In the genomic region with DNA sequence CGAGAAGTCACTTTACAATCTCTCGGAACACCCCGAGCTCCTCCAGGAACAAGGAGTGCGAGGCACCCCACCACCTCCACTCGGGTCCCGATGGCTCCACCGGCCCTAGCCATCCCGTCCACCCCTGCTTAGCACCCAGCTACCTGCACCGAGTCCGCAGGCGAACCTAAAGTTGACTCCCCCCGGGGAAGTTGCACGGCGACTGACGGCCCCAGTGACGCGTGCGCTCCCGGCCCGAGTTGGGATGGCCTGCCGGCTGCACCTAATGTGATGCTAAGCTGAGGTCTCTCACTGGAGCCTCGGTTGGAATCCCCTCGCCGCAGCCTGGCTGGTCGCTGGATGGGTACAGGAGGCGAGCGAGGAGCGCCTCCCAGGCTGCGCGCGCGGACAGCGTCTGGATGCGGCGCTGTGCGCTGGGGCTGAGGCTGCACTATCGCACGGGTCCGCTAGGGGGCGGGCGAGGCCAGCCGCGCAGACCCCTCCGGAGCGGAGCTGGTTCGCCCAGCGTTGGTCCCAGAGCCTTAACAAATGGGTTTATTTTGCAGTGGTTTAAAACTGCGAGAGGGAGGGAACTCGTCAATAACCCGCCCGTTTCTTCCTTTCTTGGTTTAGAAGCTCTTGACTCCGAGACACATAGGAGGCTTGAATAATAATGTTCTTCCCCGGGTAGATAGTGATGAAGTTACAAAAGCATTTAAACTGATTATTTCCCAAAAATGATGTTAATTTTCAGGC, we compare ENCODE assay signal across 1 cellular context.
TF ChIP-seq lines count a peak whose summit lies in the region.

Gene OXTR (minus strand): TSS at position 526 of the 735 bp plus-strand sequence. CDS start 1,426 bp downstream, outside the sequence.

TF ChIP-seq in HepG2, 621 proteins besides CTCF, POLR2A, EP300 and RAD21 (continued from another document and continues in another):
- TF ChIP-seq GABPB1 (CRISPR knock-in tag; IDR thresholded peaks at IDR 0.05): peak; percentile 57; the same call in 1 of the 2 replicates
- TF ChIP-seq ZNF20 (CRISPR knock-in tag; IDR thresholded peaks at IDR 0.05): no peak
- 0 out of 2 replicates have a peak, but pooled peaks have one; percentile 40 for TF ChIP-seq ZNF124 (CRISPR knock-in tag; IDR thresholded peaks at IDR 0.05)
- TF ChIP-seq, protein P1, sequence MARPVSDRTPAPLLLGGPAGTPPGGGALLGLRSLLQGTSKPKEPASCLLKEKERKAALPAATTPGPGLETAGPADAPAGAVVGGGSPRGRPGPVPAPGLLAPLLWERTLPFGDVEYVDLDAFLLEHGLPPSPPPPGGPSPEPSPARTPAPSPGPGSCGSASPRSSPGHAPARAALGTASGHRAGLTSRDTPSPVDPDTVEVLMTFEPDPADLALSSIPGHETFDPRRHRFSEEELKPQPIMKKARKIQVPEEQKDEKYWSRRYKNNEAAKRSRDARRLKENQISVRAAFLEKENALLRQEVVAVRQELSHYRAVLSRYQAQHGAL (CRISPR knock-in tag; IDR thresholded peaks at IDR 0.05; ENCODE audit: not compliant biosample characterization): no peak
- no peak for TF ChIP-seq HNF4A (CRISPR knock-in tag; IDR thresholded peaks at IDR 0.05)
- TF ChIP-seq SIX4 (CRISPR knock-in tag; IDR thresholded peaks at IDR 0.05): no peak
- no peak for TF ChIP-seq RNF219 (CRISPR knock-in tag; IDR thresholded peaks at IDR 0.05)
- no peak for TF ChIP-seq SIN3A (IDR thresholded peaks at IDR 0.05; ENCODE audit: borderline replicate concordance, low read depth, low read length)
- 0 out of 2 replicates have a peak, but pooled peaks have one; percentile 34 for TF ChIP-seq ZSCAN9 (CRISPR knock-in tag; IDR thresholded peaks at IDR 0.05; ENCODE audit: borderline replicate concordance)
- no peak for TF ChIP-seq GFI1 (CRISPR knock-in tag; IDR thresholded peaks at IDR 0.05; ENCODE audit: borderline replicate concordance)
- 0 out of 2 replicates have a peak, but pooled peaks have one; percentile 45 for TF ChIP-seq ZSCAN31 (CRISPR knock-in tag; IDR thresholded peaks at IDR 0.05; ENCODE audit: low read depth)
- TF ChIP-seq, protein P2, sequence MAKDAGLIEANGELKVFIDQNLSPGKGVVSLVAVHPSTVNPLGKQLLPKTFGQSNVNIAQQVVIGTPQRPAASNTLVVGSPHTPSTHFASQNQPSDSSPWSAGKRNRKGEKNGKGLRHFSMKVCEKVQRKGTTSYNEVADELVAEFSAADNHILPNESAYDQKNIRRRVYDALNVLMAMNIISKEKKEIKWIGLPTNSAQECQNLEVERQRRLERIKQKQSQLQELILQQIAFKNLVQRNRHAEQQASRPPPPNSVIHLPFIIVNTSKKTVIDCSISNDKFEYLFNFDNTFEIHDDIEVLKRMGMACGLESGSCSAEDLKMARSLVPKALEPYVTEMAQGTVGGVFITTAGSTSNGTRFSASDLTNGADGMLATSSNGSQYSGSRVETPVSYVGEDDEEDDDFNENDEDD (CRISPR knock-in tag; IDR thresholded peaks at IDR 0.05; ENCODE audit: borderline replicate concordance): peak; percentile 42; the same call in 1 of the 2 replicates
- TF ChIP-seq KLF15 (CRISPR knock-in tag; IDR thresholded peaks at IDR 0.05; ENCODE audit: borderline replicate concordance): no peak
- TF ChIP-seq FOXK2 (IDR thresholded peaks at IDR 0.05): no peak
- no peak for TF ChIP-seq ZBTB43 (CRISPR knock-in tag; conservative IDR thresholded peaks at IDR 0.05)
- TF ChIP-seq ZNF33B (CRISPR knock-in tag; IDR thresholded peaks at IDR 0.05): no peak
- TF ChIP-seq NR2F2 (IDR thresholded peaks at IDR 0.05; ENCODE audit: borderline replicate concordance, low read depth): no peak
- no peak for TF ChIP-seq LCORL (IDR thresholded peaks at IDR 0.05)
- peak; percentile 80 for TF ChIP-seq LCORL (CRISPR knock-in tag; IDR thresholded peaks at IDR 0.05)
- TF ChIP-seq, protein P3, sequence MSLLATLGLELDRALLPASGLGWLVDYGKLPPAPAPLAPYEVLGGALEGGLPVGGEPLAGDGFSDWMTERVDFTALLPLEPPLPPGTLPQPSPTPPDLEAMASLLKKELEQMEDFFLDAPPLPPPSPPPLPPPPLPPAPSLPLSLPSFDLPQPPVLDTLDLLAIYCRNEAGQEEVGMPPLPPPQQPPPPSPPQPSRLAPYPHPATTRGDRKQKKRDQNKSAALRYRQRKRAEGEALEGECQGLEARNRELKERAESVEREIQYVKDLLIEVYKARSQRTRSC (CRISPR knock-in tag; IDR thresholded peaks at IDR 0.05; ENCODE audit: low read depth): no peak
- TF ChIP-seq RXRA (CRISPR knock-in tag; IDR thresholded peaks at IDR 0.05): peak; percentile 42; the same call in 1 of the 2 replicates
- TF ChIP-seq NPAS2 (CRISPR knock-in tag; IDR thresholded peaks at IDR 0.05; ENCODE audit: borderline replicate concordance): no peak
- TF ChIP-seq ZNF670 (CRISPR knock-in tag; IDR thresholded peaks at IDR 0.05; ENCODE audit: borderline replicate concordance): no peak
- peak; percentile 51; the same call in 1 of the 2 replicates for TF ChIP-seq SALL2 (CRISPR knock-in tag; IDR thresholded peaks at IDR 0.05)
- TF ChIP-seq, protein P4, sequence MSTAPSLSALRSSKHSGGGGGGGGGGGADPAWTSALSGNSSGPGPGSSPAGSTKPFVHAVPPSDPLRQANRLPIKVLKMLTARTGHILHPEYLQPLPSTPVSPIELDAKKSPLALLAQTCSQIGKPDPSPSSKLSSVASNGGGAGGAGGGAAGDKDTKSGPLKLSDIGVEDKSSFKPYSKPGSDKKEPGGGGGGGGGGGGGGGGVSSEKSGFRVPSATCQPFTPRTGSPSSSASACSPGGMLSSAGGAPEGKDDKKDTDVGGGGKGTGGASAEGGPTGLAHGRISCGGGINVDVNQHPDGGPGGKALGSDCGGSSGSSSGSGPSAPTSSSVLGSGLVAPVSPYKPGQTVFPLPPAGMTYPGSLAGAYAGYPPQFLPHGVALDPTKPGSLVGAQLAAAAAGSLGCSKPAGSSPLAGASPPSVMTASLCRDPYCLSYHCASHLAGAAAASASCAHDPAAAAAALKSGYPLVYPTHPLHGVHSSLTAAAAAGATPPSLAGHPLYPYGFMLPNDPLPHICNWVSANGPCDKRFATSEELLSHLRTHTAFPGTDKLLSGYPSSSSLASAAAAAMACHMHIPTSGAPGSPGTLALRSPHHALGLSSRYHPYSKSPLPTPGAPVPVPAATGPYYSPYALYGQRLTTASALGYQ (CRISPR knock-in tag; IDR thresholded peaks at IDR 0.05): no peak
- TF ChIP-seq ZNF720 (CRISPR knock-in tag; IDR thresholded peaks at IDR 0.05): no peak
- TF ChIP-seq, protein P5, sequence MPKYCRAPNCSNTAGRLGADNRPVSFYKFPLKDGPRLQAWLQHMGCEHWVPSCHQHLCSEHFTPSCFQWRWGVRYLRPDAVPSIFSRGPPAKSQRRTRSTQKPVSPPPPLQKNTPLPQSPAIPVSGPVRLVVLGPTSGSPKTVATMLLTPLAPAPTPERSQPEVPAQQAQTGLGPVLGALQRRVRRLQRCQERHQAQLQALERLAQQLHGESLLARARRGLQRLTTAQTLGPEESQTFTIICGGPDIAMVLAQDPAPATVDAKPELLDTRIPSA (CRISPR knock-in tag; IDR thresholded peaks at IDR 0.05; ENCODE audit: borderline replicate concordance): no peak
- TF ChIP-seq NFYB (CRISPR knock-in tag; IDR thresholded peaks at IDR 0.05): no peak
- TF ChIP-seq TARDBP (CRISPR knock-in tag; IDR thresholded peaks at IDR 0.05): 0 out of 2 replicates have a peak, but pooled peaks have one; percentile 12
- TF ChIP-seq GTF2F1 (IDR thresholded peaks at IDR 0.05; ENCODE audit: low read length): no peak
- TF ChIP-seq KLF16 (CRISPR knock-in tag; IDR thresholded peaks at IDR 0.05): no peak
- peak; percentile 36; the same call in 1 of the 2 replicates for TF ChIP-seq HDAC2 (CRISPR knock-in tag; IDR thresholded peaks at IDR 0.05)
- no peak for TF ChIP-seq ZNF224 (CRISPR knock-in tag; IDR thresholded peaks at IDR 0.05)
- no peak for TF ChIP-seq MTF2 (CRISPR knock-in tag; IDR thresholded peaks at IDR 0.05; ENCODE audit: borderline replicate concordance)
- peak; percentile 40; the same call in 1 of the 2 replicates for TF ChIP-seq KMT2A (CRISPR knock-in tag; IDR thresholded peaks at IDR 0.05)
- TF ChIP-seq REXO4 (CRISPR knock-in tag; IDR thresholded peaks at IDR 0.05; ENCODE audit: borderline replicate concordance): no peak
- TF ChIP-seq ZNF891 (CRISPR knock-in tag; IDR thresholded peaks at IDR 0.05): peak; percentile 50; the same call in 1 of the 2 replicates
- no peak for TF ChIP-seq ZBTB21 (CRISPR knock-in tag; IDR thresholded peaks at IDR 0.05)
- peak; percentile 60; the same call in 1 of the 2 replicates for TF ChIP-seq POGZ (CRISPR knock-in tag; IDR thresholded peaks at IDR 0.05)
- TF ChIP-seq HOXA5 (CRISPR knock-in tag; IDR thresholded peaks at IDR 0.05): no peak
- TF ChIP-seq ZNF549 (CRISPR knock-in tag; IDR thresholded peaks at IDR 0.05): no peak
- no peak for TF ChIP-seq ZNF362 (CRISPR knock-in tag; IDR thresholded peaks at IDR 0.05; ENCODE audit: borderline replicate concordance)
- peak; percentile 49; the same call in 1 of the 2 replicates for TF ChIP-seq FOSL2 (CRISPR knock-in tag; IDR thresholded peaks at IDR 0.05)
- TF ChIP-seq, protein P6, sequence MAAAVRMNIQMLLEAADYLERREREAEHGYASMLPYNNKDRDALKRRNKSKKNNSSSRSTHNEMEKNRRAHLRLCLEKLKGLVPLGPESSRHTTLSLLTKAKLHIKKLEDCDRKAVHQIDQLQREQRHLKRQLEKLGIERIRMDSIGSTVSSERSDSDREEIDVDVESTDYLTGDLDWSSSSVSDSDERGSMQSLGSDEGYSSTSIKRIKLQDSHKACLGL (CRISPR knock-in tag; IDR thresholded peaks at IDR 0.05): no peak
- TF ChIP-seq CHD2 (IDR thresholded peaks at IDR 0.05; ENCODE audit: low read depth, low read length): no peak
- TF ChIP-seq SAP130 (CRISPR knock-in tag; IDR thresholded peaks at IDR 0.05; ENCODE audit: low read depth): peak; percentile 22; the same call in 1 of the 2 replicates
- TF ChIP-seq HNRNPK (IDR thresholded peaks at IDR 0.05; ENCODE audit: low read depth, low read length, poor library complexity, severe bottlenecking): no peak
- TF ChIP-seq ZNF788 (CRISPR knock-in tag; IDR thresholded peaks at IDR 0.05; ENCODE audit: borderline replicate concordance): peak; percentile 57; the same call in 1 of the 2 replicates
- no peak for TF ChIP-seq ZNF562 (CRISPR knock-in tag; IDR thresholded peaks at IDR 0.05; ENCODE audit: borderline replicate concordance)
- TF ChIP-seq ZNF768 (CRISPR knock-in tag; IDR thresholded peaks at IDR 0.05): peak; percentile 68; the same call in 1 of the 2 replicates
- no peak for TF ChIP-seq NAIF1 (CRISPR knock-in tag; IDR thresholded peaks at IDR 0.05; ENCODE audit: borderline replicate concordance)
- no peak for TF ChIP-seq ATF7 (IDR thresholded peaks at IDR 0.05)
- TF ChIP-seq ATF7 (CRISPR knock-in tag; IDR thresholded peaks at IDR 0.05): no peak
- TF ChIP-seq ZNF605 (CRISPR knock-in tag; IDR thresholded peaks at IDR 0.05): no peak
- TF ChIP-seq ARID2 (CRISPR knock-in tag; IDR thresholded peaks at IDR 0.05; ENCODE audit: borderline replicate concordance): 0 out of 2 replicates have a peak, but pooled peaks have one; percentile 25
- TF ChIP-seq ZNF792 (CRISPR knock-in tag; IDR thresholded peaks at IDR 0.05): peak; percentile 56; the same call in 1 of the 2 replicates
- TF ChIP-seq THAP11 (CRISPR knock-in tag; IDR thresholded peaks at IDR 0.05): 0 out of 2 replicates have a peak, but pooled peaks have one; percentile 47
- no peak for TF ChIP-seq ASH2L (IDR thresholded peaks at IDR 0.05; ENCODE audit: insufficient read length, low read depth, low read length)
- peak; percentile 29; the same call in 1 of the 2 replicates for TF ChIP-seq SP4 (CRISPR knock-in tag; IDR thresholded peaks at IDR 0.05)
- no peak for TF ChIP-seq ZNF569 (CRISPR knock-in tag; IDR thresholded peaks at IDR 0.05; ENCODE audit: borderline replicate concordance)
- TF ChIP-seq BHLHE40 (IDR thresholded peaks at IDR 0.05; ENCODE audit: low read length): 0 out of 2 replicates have a peak, but pooled peaks have one; percentile 13
- TF ChIP-seq, protein P7, sequence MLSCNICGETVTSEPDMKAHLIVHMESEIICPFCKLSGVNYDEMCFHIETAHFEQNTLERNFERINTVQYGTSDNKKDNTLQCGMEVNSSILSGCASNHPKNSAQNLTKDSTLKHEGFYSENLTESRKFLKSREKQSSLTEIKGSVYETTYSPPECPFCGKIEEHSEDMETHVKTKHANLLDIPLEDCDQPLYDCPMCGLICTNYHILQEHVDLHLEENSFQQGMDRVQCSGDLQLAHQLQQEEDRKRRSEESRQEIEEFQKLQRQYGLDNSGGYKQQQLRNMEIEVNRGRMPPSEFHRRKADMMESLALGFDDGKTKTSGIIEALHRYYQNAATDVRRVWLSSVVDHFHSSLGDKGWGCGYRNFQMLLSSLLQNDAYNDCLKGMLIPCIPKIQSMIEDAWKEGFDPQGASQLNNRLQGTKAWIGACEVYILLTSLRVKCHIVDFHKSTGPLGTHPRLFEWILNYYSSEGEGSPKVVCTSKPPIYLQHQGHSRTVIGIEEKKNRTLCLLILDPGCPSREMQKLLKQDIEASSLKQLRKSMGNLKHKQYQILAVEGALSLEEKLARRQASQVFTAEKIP (CRISPR knock-in tag; IDR thresholded peaks at IDR 0.05; ENCODE audit: borderline replicate concordance): no peak
